Comparison of ENCODE assay signal across 11 cellular contexts in the genomic region with DNA sequence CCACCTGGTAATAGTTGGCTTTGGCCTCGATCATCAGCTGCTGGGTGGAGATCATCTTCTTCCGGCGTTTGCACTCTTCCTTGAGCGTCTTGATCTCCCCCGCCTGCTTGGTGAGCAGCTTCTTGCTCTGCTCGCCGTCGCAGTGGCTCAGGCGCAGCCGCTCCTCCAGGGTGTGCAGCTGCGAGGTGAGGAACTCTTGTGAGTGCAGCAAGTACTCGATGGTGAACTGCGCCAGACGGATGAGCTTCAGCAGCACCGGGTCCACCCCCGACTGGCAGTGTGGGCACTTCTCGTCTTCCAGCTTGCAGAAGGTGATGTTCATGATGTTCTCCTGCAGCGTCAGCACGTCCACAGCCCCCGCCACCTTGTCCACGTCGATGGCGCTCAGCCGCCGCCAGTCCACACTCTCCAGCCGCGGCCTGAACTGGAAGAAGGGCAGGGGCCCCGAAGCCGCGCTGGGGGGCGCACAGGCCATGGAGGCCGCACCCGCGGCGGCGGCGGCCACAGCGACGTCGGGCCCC. TPM values are rescaled to one million over a fixed set of nuclear protein-coding genes. Genes with fewer than 3 reads are reported as not detected.
A peak's percentile ranks its signal among the peaks of the same experiment; 100 is the strongest.
DNase-seq lines count a peak whose midpoint lies in the region; ATAC-seq, FAIRE-seq and TF ChIP-seq lines count a peak whose summit lies in the region.
"Had no signal": no experiment of that assay in that cellular context is flagged by ENCODE, and none has a peak within 500 bp of the region (broad histone marks: within the 10 kb centered on the region; RNA-seq: fewer than 3 reads in every experiment).

No MANE protein-coding gene starts in this region.

- peaks cover 12% of the 10 kb centered on the region for H3K4me1 Mint-ChIP-seq in glutamatergic neuron (ENCODE audit: low read depth, unreplicated experiment)

- peaks cover 31% of the 10 kb centered on the region for H3K36me3 ChIP-seq in BE2C

- H3K4me1 ChIP-seq in BE2C: no peaks in the 10 kb centered on the region; the same call in 1 of the 2 replicates

- H3K27me3 ChIP-seq in BE2C: no peaks in the 10 kb centered on the region
- H3K27me3 ChIP-seq: SJSA1 had no signal

- peak overlapping the region; percentile 89 for H3K4me3 ChIP-seq in BE2C (ENCODE audit: low read depth, low read length)
- H3K4me3 ChIP-seq: lung, SJSA1 had no signal

- no peak for FAIRE-seq in GM19239 (lab: Jason Lieb, UNC)

- H3K27me3 Mint-ChIP-seq in glutamatergic neuron (ENCODE audit: unreplicated experiment): peaks cover 8% of the 10 kb centered on the region

- H3K27ac Mint-ChIP-seq in glutamatergic neuron (ENCODE audit: unreplicated experiment): no peak overlapping the region

- no peak for ATAC-seq in HG03354 (IDR thresholded peaks at IDR 0.05; ENCODE audit: poor library complexity, severe bottlenecking, unreplicated experiment)
- ATAC-seq in HG03571 (IDR thresholded peaks at IDR 0.05; ENCODE audit: unreplicated experiment): no peak

- no peak for TF ChIP-seq CTCF in BE2C (IDR thresholded peaks at IDR 0.05; ENCODE audit: low read depth, low read length)
- TF ChIP-seq CTCF in glutamatergic neuron (IDR thresholded peaks at IDR 0.05; ENCODE audit: partially characterized antibody, unreplicated experiment): no peak

- peaks cover 2% of the 10 kb centered on the region for H3K9me3 Mint-ChIP-seq in glutamatergic neuron (ENCODE audit: unreplicated experiment)

- intact Hi-C loops in posterior cingulate gyrus (cut with DNase I): no loop called here

- no peaks in the 10 kb centered on the region for H3K36me3 Mint-ChIP-seq in glutamatergic neuron (ENCODE audit: unreplicated experiment)

- no peaks in the 10 kb centered on the region for H3K9me3 ChIP-seq in BE2C
- H3K9me3 ChIP-seq: SJSA1 had no signal

- peak overlapping the region; percentile 60 for H3K4me3 Mint-ChIP-seq in glutamatergic neuron (ENCODE audit: unreplicated experiment)

- DNase-seq in BE2C (peak; percentile 67), SHP77 treated with DMSO at 0.1 percent for 48 hours (lab: John Stamatoyannopoulos, UW) (peak; percentile 62), glutamatergic neuron (peak; percentile 26), posterior cingulate gyrus (peak in 8 of 10 donors; percentile 19 to 93 (median 64)), epidermal melanocyte (ENCODE audit: insufficient read length, low spot score) (no peak), GM19239 (ENCODE audit: insufficient read length, low spot score) (no peak)
- DNase-seq: activated effector memory CD4-positive, alpha-beta T cell treated with anti-CD3 and anti-CD28 coated beads, Interleukin-2, amount 50 U/mL, for 16 hours had no signal

RNA-seq across cellular contexts. Expression of gene DZIP1, which starts 3.2 kb away (rescaled TPM):
- polyA plus RNA-seq in BE2C (2012; ENCODE audit: insufficient read depth, insufficient read length, low read depth): 27.8 TPM
- 18.1 TPM for total RNA-seq in glutamatergic neuron (ENCODE audit: unreplicated experiment)

RNA-seq across cellular contexts. Expression of gene DNAJC3, which starts 35.6 kb away (rescaled TPM):
- 6.6 TPM for polyA plus RNA-seq in BE2C (2012; ENCODE audit: insufficient read depth, insufficient read length, low read depth)
- total RNA-seq in glutamatergic neuron (ENCODE audit: unreplicated experiment): 9.5 TPM

Comparison
In these comparisons a context has a peak if more than half of its experiments do, and no peak if none do; other contexts are left out.
1. DNase-seq: peak in BE2C (single experiment), SHP77 treated with DMSO at 0.1 percent for 48 hours (single experiment), glutamatergic neuron (single experiment) and posterior cingulate gyrus (8 of 10); none in epidermal melanocyte (single experiment) and GM19239 (single experiment).